Comparison of ENCODE assay signal across 17 cellular contexts in the genomic region with DNA sequence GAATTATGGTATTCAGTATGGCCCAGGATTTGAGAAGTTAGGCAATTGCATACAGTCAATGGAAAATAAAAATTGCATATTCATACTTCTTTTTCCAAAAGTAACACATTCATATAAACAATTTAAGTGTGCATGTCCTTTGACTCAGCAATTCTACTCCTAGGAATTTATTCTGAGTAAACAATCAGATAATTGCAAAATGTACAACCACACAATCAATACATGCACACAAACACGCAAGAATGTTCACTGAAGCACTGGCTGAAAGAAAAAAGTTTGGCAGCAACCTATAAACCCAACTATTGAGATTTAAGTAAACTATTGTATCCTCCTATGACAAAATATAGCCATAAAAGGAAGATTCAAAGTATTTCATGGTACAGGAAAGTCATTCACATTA. TPM values are rescaled to one million over a fixed set of nuclear protein-coding genes. Genes with fewer than 3 reads are reported as not detected.
DNase-seq lines count a peak whose midpoint lies in the region; ATAC-seq, FAIRE-seq and TF ChIP-seq lines count a peak whose summit lies in the region.
"Had no signal": no experiment of that assay in that cellular context is flagged by ENCODE, and none has a peak within 500 bp of the region (broad histone marks: within the 10 kb centered on the region; RNA-seq: fewer than 3 reads in every experiment).

No MANE protein-coding gene starts in this region.

- POLR2A ChIA-PET in WTC11 (lab: Charles Lee), result no interaction called here

- CTCF ChIA-PET in WTC11 (lab: Charles Lee), result no interaction called here

- H3K4me3 Mint-ChIP-seq in WTC11 (peak overlapping the region; percentile 98), progenitor cell of endocrine pancreas (ENCODE audit: low read depth) (peak overlapping the region; percentile 85)

- TF ChIP-seq CTCF in WTC11 (IDR thresholded peaks at IDR 0.05) (no peak), fibroblast of villous mesenchyme (IDR thresholded peaks at IDR 0.05; ENCODE audit: insufficient read depth, low read depth, low read length) (no peak), progenitor cell of endocrine pancreas (IDR thresholded peaks at IDR 0.05; ENCODE audit: unreplicated experiment) (no peak)

- no peak overlapping the region for H3K4me3 ChIP-seq in fibroblast of villous mesenchyme (ENCODE audit: low read depth, low read length)
- H3K4me3 ChIP-seq: lung had no signal

- H3K27me3 Mint-ChIP-seq in WTC11 (ENCODE audit: low read depth) (peaks cover 23% of the 10 kb centered on the region), progenitor cell of endocrine pancreas (peaks cover 16% of the 10 kb centered on the region)

- peak; percentile 44 for DNase-seq in H4 (ENCODE audit: low spot score)
- no peak for DNase-seq in WTC11 (ENCODE audit: low spot score)
- DNase-seq in fibroblast of villous mesenchyme (ENCODE audit: low read depth), result peak; percentile 11
- DNase-seq in progenitor cell of endocrine pancreas (ENCODE audit: low spot score, unreplicated experiment), result no peak
- no peak for DNase-seq in DMS114 treated with DMSO at 0.1 percent for 48 hours (lab: John Stamatoyannopoulos, UW; ENCODE audit: unreplicated experiment)
- no peak for DNase-seq in HTR-8/SVneo (ENCODE audit: insufficient read length, low spot score)
- no peak for DNase-seq in CD1c-positive myeloid dendritic cell (ENCODE audit: extremely low spot score)
- DNase-seq: activated naive CD4-positive, alpha-beta T cell; AML-193; body of pancreas; effector CD8-positive, alpha-beta T cell; Kasumi-1; NCI-H1694; WERI-Rb-1 had no signal

- ATAC-seq in WTC11 (no peak), GM19328 (IDR thresholded peaks at IDR 0.05; ENCODE audit: unreplicated experiment) (no peak)
- ATAC-seq: body of pancreas, HCT116 had no signal

- H3K27ac Mint-ChIP-seq in WTC11 (no peak overlapping the region), progenitor cell of endocrine pancreas (peak overlapping the region; percentile 85)

- H3K9me3 Mint-ChIP-seq in WTC11, result no peaks in the 10 kb centered on the region
- peaks cover 3% of the 10 kb centered on the region for H3K9me3 Mint-ChIP-seq in progenitor cell of endocrine pancreas (ENCODE audit: low read depth)

- no peaks in the 10 kb centered on the region for H3K36me3 Mint-ChIP-seq in WTC11
- H3K36me3 Mint-ChIP-seq in progenitor cell of endocrine pancreas (ENCODE audit: insufficient read depth), result peaks cover 16% of the 10 kb centered on the region

- H3K4me1 Mint-ChIP-seq in WTC11 (peaks cover 24% of the 10 kb centered on the region), progenitor cell of endocrine pancreas (ENCODE audit: low read depth) (peaks cover 15% of the 10 kb centered on the region)

- FAIRE-seq in HTR-8/SVneo (lab: Jason Lieb, UNC), result no peak

TF ChIP-seq in WTC11, 78 proteins besides CTCF, POLR2A, EP300 and RAD21:
- TF ChIP-seq, protein P1, sequence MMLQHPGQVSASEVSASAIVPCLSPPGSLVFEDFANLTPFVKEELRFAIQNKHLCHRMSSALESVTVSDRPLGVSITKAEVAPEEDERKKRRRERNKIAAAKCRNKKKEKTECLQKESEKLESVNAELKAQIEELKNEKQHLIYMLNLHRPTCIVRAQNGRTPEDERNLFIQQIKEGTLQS (CRISPR knock-in tag; conservative IDR thresholded peaks at IDR 0.05), result no peak
- TF ChIP-seq, protein P2, sequence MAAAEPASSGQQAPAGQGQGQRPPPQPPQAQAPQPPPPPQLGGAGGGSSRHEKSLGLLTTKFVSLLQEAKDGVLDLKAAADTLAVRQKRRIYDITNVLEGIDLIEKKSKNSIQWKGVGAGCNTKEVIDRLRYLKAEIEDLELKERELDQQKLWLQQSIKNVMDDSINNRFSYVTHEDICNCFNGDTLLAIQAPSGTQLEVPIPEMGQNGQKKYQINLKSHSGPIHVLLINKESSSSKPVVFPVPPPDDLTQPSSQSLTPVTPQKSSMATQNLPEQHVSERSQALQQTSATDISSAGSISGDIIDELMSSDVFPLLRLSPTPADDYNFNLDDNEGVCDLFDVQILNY (CRISPR knock-in tag; IDR thresholded peaks at IDR 0.05), result no peak
- TF ChIP-seq, protein P3, sequence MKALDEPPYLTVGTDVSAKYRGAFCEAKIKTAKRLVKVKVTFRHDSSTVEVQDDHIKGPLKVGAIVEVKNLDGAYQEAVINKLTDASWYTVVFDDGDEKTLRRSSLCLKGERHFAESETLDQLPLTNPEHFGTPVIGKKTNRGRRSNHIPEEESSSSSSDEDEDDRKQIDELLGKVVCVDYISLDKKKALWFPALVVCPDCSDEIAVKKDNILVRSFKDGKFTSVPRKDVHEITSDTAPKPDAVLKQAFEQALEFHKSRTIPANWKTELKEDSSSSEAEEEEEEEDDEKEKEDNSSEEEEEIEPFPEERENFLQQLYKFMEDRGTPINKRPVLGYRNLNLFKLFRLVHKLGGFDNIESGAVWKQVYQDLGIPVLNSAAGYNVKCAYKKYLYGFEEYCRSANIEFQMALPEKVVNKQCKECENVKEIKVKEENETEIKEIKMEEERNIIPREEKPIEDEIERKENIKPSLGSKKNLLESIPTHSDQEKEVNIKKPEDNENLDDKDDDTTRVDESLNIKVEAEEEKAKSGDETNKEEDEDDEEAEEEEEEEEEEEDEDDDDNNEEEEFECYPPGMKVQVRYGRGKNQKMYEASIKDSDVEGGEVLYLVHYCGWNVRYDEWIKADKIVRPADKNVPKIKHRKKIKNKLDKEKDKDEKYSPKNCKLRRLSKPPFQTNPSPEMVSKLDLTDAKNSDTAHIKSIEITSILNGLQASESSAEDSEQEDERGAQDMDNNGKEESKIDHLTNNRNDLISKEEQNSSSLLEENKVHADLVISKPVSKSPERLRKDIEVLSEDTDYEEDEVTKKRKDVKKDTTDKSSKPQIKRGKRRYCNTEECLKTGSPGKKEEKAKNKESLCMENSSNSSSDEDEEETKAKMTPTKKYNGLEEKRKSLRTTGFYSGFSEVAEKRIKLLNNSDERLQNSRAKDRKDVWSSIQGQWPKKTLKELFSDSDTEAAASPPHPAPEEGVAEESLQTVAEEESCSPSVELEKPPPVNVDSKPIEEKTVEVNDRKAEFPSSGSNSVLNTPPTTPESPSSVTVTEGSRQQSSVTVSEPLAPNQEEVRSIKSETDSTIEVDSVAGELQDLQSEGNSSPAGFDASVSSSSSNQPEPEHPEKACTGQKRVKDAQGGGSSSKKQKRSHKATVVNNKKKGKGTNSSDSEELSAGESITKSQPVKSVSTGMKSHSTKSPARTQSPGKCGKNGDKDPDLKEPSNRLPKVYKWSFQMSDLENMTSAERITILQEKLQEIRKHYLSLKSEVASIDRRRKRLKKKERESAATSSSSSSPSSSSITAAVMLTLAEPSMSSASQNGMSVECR (CRISPR knock-in tag; IDR thresholded peaks at IDR 0.05; ENCODE audit: borderline replicate concordance), result no peak
- TF ChIP-seq NFATC4 (CRISPR knock-in tag; IDR thresholded peaks at IDR 0.05) (no peak), PRRX2 (CRISPR knock-in tag; IDR thresholded peaks at IDR 0.05) (no peak)
- TF ChIP-seq, protein P4, sequence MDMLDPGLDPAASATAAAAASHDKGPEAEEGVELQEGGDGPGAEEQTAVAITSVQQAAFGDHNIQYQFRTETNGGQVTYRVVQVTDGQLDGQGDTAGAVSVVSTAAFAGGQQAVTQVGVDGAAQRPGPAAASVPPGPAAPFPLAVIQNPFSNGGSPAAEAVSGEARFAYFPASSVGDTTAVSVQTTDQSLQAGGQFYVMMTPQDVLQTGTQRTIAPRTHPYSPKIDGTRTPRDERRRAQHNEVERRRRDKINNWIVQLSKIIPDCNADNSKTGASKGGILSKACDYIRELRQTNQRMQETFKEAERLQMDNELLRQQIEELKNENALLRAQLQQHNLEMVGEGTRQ (CRISPR knock-in tag; IDR thresholded peaks at IDR 0.05), result no peak
- TF ChIP-seq, protein P5, sequence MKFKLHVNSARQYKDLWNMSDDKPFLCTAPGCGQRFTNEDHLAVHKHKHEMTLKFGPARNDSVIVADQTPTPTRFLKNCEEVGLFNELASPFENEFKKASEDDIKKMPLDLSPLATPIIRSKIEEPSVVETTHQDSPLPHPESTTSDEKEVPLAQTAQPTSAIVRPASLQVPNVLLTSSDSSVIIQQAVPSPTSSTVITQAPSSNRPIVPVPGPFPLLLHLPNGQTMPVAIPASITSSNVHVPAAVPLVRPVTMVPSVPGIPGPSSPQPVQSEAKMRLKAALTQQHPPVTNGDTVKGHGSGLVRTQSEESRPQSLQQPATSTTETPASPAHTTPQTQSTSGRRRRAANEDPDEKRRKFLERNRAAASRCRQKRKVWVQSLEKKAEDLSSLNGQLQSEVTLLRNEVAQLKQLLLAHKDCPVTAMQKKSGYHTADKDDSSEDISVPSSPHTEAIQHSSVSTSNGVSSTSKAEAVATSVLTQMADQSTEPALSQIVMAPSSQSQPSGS (CRISPR knock-in tag; IDR thresholded peaks at IDR 0.05; ENCODE audit: borderline replicate concordance, low read depth), result no peak

RNA-seq across cellular contexts. Expression of a gene that starts 1.6 kb away (rescaled TPM):
- 6.6 and 23.3 TPM in 2 replicates for total RNA-seq in H4 (2014; rRNA removed; shearing (Covaris generic))
- 1.3 to 1.6 TPM (median 1.6 TPM) in 3 replicates for total RNA-seq in WTC11 (2021)
- total RNA-seq in fibroblast of villous mesenchyme, result 2.6 TPM in 2 replicates
- 6.7 and 10.3 TPM in 2 replicates for total RNA-seq in progenitor cell of endocrine pancreas

RNA-seq across cellular contexts. Expression of a gene that starts 1.8 kb away (rescaled TPM):
- total RNA-seq in H4 (2014; rRNA removed; shearing (Covaris generic)), result 1.4 TPM in 1 of 2 replicates, not detected in the other
- total RNA-seq in WTC11 (2021) (10.9 to 17.1 TPM (median 16.4 TPM) in 3 replicates), fibroblast of villous mesenchyme (2.6 and 6.5 TPM in 2 replicates), progenitor cell of endocrine pancreas (31.9 TPM in 2 replicates)

RNA-seq across cellular contexts. Expression of a gene that starts 36.7 kb away (rescaled TPM):
- 0.70 TPM in 1 of 2 replicates, not detected in the other for total RNA-seq in H4 (2014; rRNA removed; shearing (Covaris generic))
- total RNA-seq in WTC11 (2021) (0.04 to 0.07 TPM in 2 of 3 replicates, not detected in the other), fibroblast of villous mesenchyme (under 0.01 TPM in 2 replicates), progenitor cell of endocrine pancreas (0.17 and 0.93 TPM in 2 replicates)

Comparison
In these comparisons a context has a peak if more than half of its experiments do, and no peak if none do; other contexts are left out.
1. DNase-seq: peak in H4 (single experiment) and fibroblast of villous mesenchyme (single experiment); none in WTC11 (single experiment), progenitor cell of endocrine pancreas (single experiment), DMS114 treated with DMSO at 0.1 percent for 48 hours (single experiment), HTR-8/SVneo (single experiment) and CD1c-positive myeloid dendritic cell (single experiment).